ENCODE assay signal across 9 cellular contexts in the genomic region with DNA sequence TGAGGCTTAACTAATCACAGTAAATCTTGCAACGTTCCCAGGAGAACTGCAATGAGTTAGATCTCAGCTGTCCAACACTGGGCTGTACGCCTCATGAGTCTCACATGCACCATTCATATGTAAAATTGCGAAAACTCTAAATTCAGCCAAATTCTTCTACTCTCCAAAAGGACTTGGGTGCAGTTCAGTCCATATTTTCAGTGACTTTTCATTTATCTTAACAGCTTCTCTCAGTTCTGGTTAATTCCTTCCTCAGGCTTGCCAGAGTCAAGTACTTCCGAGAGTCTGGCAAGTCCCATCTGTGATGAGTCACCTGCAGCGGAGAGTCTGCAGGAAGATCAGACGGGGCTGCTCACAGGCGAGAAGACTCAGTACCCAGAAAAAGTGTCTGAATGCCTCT. TPM values are rescaled to one million over a fixed set of nuclear protein-coding genes. Genes with fewer than 3 reads are reported as not detected.
DNase-seq lines count a peak whose midpoint lies in the region; ATAC-seq and TF ChIP-seq lines count a peak whose summit lies in the region.
"Had no signal": no experiment of that assay in that cellular context is flagged by ENCODE, and none has a peak within 500 bp of the region (broad histone marks: within the 10 kb centered on the region; RNA-seq: fewer than 3 reads in every experiment).

No MANE protein-coding gene starts in this region.

- H3K9me3 ChIP-seq in adrenal gland (replicated peaks in 1 of 3) (no peaks in the 10 kb centered on the region), lower lobe of right lung (no peaks in the 10 kb centered on the region)
- H3K9me3 ChIP-seq: neutrophil had no signal

- intact Hi-C loops in adrenal gland (cut with DNase I) = no loop called here
- intact Hi-C loops in lower lobe of right lung (cut with DNase I) = no loop called here

- TF ChIP-seq CTCF in adrenal gland (IDR thresholded peaks at IDR 0.05) = no peak
- TF ChIP-seq CTCF in lower lobe of right lung (IDR thresholded peaks at IDR 0.05) = no peak

- H3K4me1 ChIP-seq in adrenal gland (replicated peaks in 1 of 2) = peaks cover 0 to 5% of the 10 kb centered on the region in 2 donors
- no peaks in the 10 kb centered on the region for H3K4me1 ChIP-seq in lower lobe of right lung

- DNase-seq in Ammon's horn (ENCODE audit: low spot score) = peak; percentile 45
- DNase-seq in HT1080 (ENCODE audit: low read depth) = peak; percentile 81
- DNase-seq in adrenal gland = peak; percentile 43 to 81 (median 77)
- DNase-seq in lower lobe of right lung = no peak
- no peak for DNase-seq in DMS114 treated with DMSO at 0.1 percent for 48 hours (lab: John Stamatoyannopoulos, UW; ENCODE audit: unreplicated experiment)
- no peak for DNase-seq in 8988T

- no peaks in the 10 kb centered on the region for H3K27me3 ChIP-seq in adrenal gland
- H3K27me3 ChIP-seq in lower lobe of right lung (ENCODE audit: low read depth) = no peaks in the 10 kb centered on the region
- H3K27me3 ChIP-seq: neutrophil had no signal

- H3K27ac ChIP-seq in adrenal gland (peak overlapping the region in 1 of 5 donors; percentile 35), lower lobe of right lung (no peak overlapping the region)
- H3K27ac ChIP-seq: neutrophil had no signal

- ATAC-seq in lower lobe of right lung (peak; percentile 81 to 88), HG03432 (IDR thresholded peaks at IDR 0.05; ENCODE audit: unreplicated experiment) (no peak), GM21381 (IDR thresholded peaks at IDR 0.05; ENCODE audit: unreplicated experiment) (no peak)

- 27 to 30% (median 28%) methylated on average over 7 of the region's 7 CpGs for WGBS in adrenal gland, 4 donors

- H3K36me3 ChIP-seq in adrenal gland (replicated peaks in 1 of 2) (no peaks in the 10 kb centered on the region), lower lobe of right lung (no peaks in the 10 kb centered on the region)
- H3K36me3 ChIP-seq: neutrophil had no signal

- TF ChIP-seq POLR2A in adrenal gland (IDR thresholded peaks at IDR 0.05) = no peak

- H3K4me3 ChIP-seq in adrenal gland (no peak overlapping the region), lower lobe of right lung (no peak overlapping the region)

RNA-seq across cellular contexts. Expression of a gene that starts 11.5 kb away (rescaled TPM):
- total RNA-seq in HT1080 (2014; rRNA removed; shearing (Covaris generic)) = 50.9 and 52.2 TPM in 2 replicates
- 39.4 and 42.8 TPM in 2 replicates for polyA plus RNA-seq in HT1080 (2015; cell fraction: cytosol; rRNA removed)
- polyA plus RNA-seq in HT1080 (2015; cell fraction: nucleus; rRNA removed) = 121 and 125 TPM in 2 replicates
- total RNA-seq in adrenal gland (10 to 100 TPM in 7 of 8 donors, 1 to 10 TPM in 1; 5.7 to 65.3 (median 20.9) TPM), lower lobe of right lung (148 TPM)
- 10 to 100 TPM; 12.4 to 24.6 (median 19.7) TPM for polyA plus RNA-seq in adrenal gland

Comparison
In these comparisons a context has a peak if more than half of its experiments do, and no peak if none do; other contexts are left out.
1. DNase-seq: peak in Ammon's horn (single experiment), HT1080 (single experiment) and adrenal gland (7 of 7); none in lower lobe of right lung (single experiment), DMS114 treated with DMSO at 0.1 percent for 48 hours (single experiment) and 8988T (single experiment).
2. ATAC-seq: peak in lower lobe of right lung (2 of 2); none in HG03432 (single experiment) and GM21381 (single experiment).